Comparison of ENCODE assay signal across 8 cellular contexts in the genomic region with DNA sequence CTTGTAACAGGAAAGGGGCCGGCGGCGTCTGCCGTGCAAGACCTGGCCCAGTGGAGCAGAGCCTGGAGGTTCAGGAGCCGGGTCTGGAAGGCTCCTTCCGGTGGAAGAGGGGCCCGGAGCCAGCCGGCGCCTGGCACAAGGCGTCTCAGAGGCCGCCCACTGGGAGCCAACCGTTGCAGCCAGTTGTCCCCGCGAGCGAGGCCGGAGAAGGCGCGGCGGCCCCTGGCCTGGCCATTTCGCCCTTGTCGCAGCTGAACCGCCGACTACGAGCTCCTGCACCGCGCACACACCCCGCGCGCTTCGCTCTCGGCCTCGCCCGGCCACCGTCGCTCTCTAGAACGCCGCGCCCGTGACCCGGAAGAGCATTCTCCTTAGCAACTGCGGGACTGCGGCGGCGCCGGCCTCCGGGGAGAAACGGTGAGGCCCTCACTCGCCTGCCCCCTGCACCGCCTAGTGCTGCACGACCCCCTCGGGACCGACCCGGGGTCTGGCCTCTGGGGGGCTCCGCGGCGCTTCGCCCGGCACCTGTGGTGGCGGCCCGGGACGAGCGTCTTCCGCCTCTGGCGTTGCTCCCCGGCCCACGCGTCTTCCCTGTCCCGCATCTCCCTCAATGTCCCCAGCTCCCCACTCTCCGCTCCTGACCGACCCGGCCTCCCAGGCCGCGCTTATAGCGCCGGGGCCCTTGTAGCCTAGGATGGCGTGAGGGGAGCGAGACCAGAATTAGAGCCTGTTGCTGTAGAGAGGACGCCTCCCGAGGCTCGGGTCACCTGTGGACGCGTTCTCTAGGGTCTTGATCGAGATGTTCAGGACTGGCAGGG. TPM values are rescaled to one million over a fixed set of nuclear protein-coding genes. Genes with fewer than 3 reads are reported as not detected.
DNase-seq lines count a peak whose midpoint lies in the region; ATAC-seq and TF ChIP-seq lines count a peak whose summit lies in the region.

A gene with protein sequence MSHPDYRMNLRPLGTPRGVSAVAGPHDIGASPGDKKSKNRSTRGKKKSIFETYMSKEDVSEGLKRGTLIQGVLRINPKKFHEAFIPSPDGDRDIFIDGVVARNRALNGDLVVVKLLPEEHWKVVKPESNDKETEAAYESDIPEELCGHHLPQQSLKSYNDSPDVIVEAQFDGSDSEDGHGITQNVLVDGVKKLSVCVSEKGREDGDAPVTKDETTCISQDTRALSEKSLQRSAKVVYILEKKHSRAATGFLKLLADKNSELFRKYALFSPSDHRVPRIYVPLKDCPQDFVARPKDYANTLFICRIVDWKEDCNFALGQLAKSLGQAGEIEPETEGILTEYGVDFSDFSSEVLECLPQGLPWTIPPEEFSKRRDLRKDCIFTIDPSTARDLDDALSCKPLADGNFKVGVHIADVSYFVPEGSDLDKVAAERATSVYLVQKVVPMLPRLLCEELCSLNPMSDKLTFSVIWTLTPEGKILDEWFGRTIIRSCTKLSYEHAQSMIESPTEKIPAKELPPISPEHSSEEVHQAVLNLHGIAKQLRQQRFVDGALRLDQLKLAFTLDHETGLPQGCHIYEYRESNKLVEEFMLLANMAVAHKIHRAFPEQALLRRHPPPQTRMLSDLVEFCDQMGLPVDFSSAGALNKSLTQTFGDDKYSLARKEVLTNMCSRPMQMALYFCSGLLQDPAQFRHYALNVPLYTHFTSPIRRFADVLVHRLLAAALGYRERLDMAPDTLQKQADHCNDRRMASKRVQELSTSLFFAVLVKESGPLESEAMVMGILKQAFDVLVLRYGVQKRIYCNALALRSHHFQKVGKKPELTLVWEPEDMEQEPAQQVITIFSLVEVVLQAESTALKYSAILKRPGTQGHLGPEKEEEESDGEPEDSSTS (plus strand): TSS at position 365 of the 818 bp plus-strand sequence. CDS start 53,215 bp downstream, outside the sequence.

- DNase-seq in NCI-H1048 (lab: John Stamatoyannopoulos, UW): peak; percentile 61
- DNase-seq in SKM-1 treated with dmso at 0.1 percent for 144 hours (lab: John Stamatoyannopoulos, UW; ENCODE audit: unreplicated experiment): peak; percentile 71
- DNase-seq in head of caudate nucleus: peak; percentile 73 to 94 (median 88)
- DNase-seq in ovary: peak; percentile 68 to 88 (median 78)

- H3K27me3 ChIP-seq in ovary (no peaks in the 10 kb centered on the region), thymus (ENCODE audit: control insufficient read depth, insufficient read depth) (no peaks in the 10 kb centered on the region)

- H3K4me3 Mint-ChIP-seq in activated naive CD8-positive, alpha-beta T cell: peak within 1 kb of the TSS; percentile 95

- H3K4me3 ChIP-seq in GM08714 (ENCODE audit: low read length): peak within 1 kb of the TSS; percentile 97
- H3K4me3 ChIP-seq in ovary: peak within 1 kb of the TSS; percentile 95
- peak within 1 kb of the TSS; percentile 98 for H3K4me3 ChIP-seq in thymus (ENCODE audit: low read length)

- H3K27ac Mint-ChIP-seq in activated naive CD8-positive, alpha-beta T cell: peak within 1 kb of the TSS; percentile 99

- H3K4me1 Mint-ChIP-seq in activated naive CD8-positive, alpha-beta T cell (ENCODE audit: low read depth): peaks cover 39% of the 10 kb centered on the region

- H3K4me1 ChIP-seq in ovary (ENCODE audit: insufficient read depth) (peaks cover 12% of the 10 kb centered on the region), thymus (ENCODE audit: control insufficient read depth, insufficient read depth, low read length) (peaks cover 5% of the 10 kb centered on the region)

- H3K27me3 Mint-ChIP-seq in activated naive CD8-positive, alpha-beta T cell: no peaks in the 10 kb centered on the region

- peak; percentile 52 for TF ChIP-seq POLR2A in ovary (IDR thresholded peaks at IDR 0.05)

- WGBS in ovary, 3 donors: 0% methylated on average over 80 to 83 of the region's 83 CpGs
- WGBS in thymus: under 1% methylated on average over 83 of the region's 83 CpGs

- no peak for TF ChIP-seq EP300 in ovary (IDR thresholded peaks at IDR 0.05)

- H3K9me3 ChIP-seq in ovary (no peaks in the 10 kb centered on the region), thymus (ENCODE audit: control insufficient read depth) (no peaks in the 10 kb centered on the region)

- TF ChIP-seq CTCF in ovary (IDR thresholded peaks at IDR 0.05): peak in 1 of 3 donors; percentile 17

- no peaks in the 10 kb centered on the region for H3K9me3 Mint-ChIP-seq in activated naive CD8-positive, alpha-beta T cell (ENCODE audit: low read depth)

- intact Hi-C loops in head of caudate nucleus (cut with DNase I): no loop called here
- intact Hi-C loops in ovary (cut with DNase I): no loop called here

- peaks cover 4% of the 10 kb centered on the region for H3K36me3 Mint-ChIP-seq in activated naive CD8-positive, alpha-beta T cell

- H3K27ac ChIP-seq in ovary: peak within 1 kb of the TSS; percentile 37 to 44
- H3K27ac ChIP-seq in thymus (ENCODE audit: low read depth): peak within 1 kb of the TSS; percentile 88

- H3K36me3 ChIP-seq in ovary: no peaks in the 10 kb centered on the region
- no peaks in the 10 kb centered on the region for H3K36me3 ChIP-seq in thymus (ENCODE audit: control insufficient read depth, insufficient read depth)

- ATAC-seq in HG02571 (IDR thresholded peaks at IDR 0.05; ENCODE audit: unreplicated experiment): peak; percentile 94

RNA-seq across cellular contexts. Expression of the gene that starts here (rescaled TPM):
- 10 to 100 TPM; 26.2 to 52.0 (median 35.3) TPM for total RNA-seq in ovary
- 10 to 100 TPM; 18.2 to 21.6 TPM for polyA plus RNA-seq in ovary
- polyA plus RNA-seq in thymus: 16.3 TPM

Comparison
In these comparisons a context has a peak if more than half of its experiments do, and no peak if none do; other contexts are left out.
1. Peak in every context shown above with its lines: DNase-seq, ATAC-seq, H3K4me3 ChIP-seq and H3K27ac ChIP-seq.